In genomic region chr16:70677499-70678120, GRCh38 we compare ENCODE assay signal across 1 cellular context.
A peak's percentile ranks its signal among the peaks of the same experiment; 100 is the strongest.
TF ChIP-seq lines count a peak whose summit lies in the region.

No MANE protein-coding gene starts in this region.

TF ChIP-seq in HepG2, 621 proteins besides CTCF, POLR2A, EP300 and RAD21 (continued from another document):
- TF ChIP-seq, protein P1, sequence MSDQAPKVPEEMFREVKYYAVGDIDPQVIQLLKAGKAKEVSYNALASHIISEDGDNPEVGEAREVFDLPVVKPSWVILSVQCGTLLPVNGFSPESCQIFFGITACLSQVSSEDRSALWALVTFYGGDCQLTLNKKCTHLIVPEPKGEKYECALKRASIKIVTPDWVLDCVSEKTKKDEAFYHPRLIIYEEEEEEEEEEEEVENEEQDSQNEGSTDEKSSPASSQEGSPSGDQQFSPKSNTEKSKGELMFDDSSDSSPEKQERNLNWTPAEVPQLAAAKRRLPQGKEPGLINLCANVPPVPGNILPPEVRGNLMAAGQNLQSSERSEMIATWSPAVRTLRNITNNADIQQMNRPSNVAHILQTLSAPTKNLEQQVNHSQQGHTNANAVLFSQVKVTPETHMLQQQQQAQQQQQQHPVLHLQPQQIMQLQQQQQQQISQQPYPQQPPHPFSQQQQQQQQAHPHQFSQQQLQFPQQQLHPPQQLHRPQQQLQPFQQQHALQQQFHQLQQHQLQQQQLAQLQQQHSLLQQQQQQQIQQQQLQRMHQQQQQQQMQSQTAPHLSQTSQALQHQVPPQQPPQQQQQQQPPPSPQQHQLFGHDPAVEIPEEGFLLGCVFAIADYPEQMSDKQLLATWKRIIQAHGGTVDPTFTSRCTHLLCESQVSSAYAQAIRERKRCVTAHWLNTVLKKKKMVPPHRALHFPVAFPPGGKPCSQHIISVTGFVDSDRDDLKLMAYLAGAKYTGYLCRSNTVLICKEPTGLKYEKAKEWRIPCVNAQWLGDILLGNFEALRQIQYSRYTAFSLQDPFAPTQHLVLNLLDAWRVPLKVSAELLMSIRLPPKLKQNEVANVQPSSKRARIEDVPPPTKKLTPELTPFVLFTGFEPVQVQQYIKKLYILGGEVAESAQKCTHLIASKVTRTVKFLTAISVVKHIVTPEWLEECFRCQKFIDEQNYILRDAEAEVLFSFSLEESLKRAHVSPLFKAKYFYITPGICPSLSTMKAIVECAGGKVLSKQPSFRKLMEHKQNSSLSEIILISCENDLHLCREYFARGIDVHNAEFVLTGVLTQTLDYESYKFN (CRISPR knock-in tag; conservative IDR thresholded peaks at IDR 0.05) = no peak
- TF ChIP-seq HNRNPL (IDR thresholded peaks at IDR 0.05; ENCODE audit: low read depth, low read length) (0 out of 2 replicates have a peak, but pooled peaks have one; percentile 21), TARDBP (CRISPR knock-in tag; IDR thresholded peaks at IDR 0.05) (no peak), SIX1 (CRISPR knock-in tag; IDR thresholded peaks at IDR 0.05; ENCODE audit: borderline replicate concordance) (no peak), SNRNP70 (IDR thresholded peaks at IDR 0.05; ENCODE audit: low read depth, low read length) (no peak), HINFP (CRISPR knock-in tag; IDR thresholded peaks at IDR 0.05; ENCODE audit: low read depth) (no peak), ZNF24 (IDR thresholded peaks at IDR 0.05) (no peak), HNRNPUL1 (IDR thresholded peaks at IDR 0.05; ENCODE audit: low read depth, low read length) (no peak), MXD1 (CRISPR knock-in tag; IDR thresholded peaks at IDR 0.05) (0 out of 2 replicates have a peak, but pooled peaks have one; percentile 54), BCL6 (CRISPR knock-in tag; IDR thresholded peaks at IDR 0.05) (no peak), CHD4 (IDR thresholded peaks at IDR 0.05; ENCODE audit: borderline replicate concordance, low read length) (no peak), ZBTB46 (CRISPR knock-in tag; IDR thresholded peaks at IDR 0.05; ENCODE audit: borderline replicate concordance) (no peak), SYNCRIP (IDR thresholded peaks at IDR 0.05; ENCODE audit: insufficient read depth, low read depth, low read length) (no peak), MZF1 (CRISPR knock-in tag; IDR thresholded peaks at IDR 0.05; ENCODE audit: borderline replicate concordance) (no peak), TAF15 (IDR thresholded peaks at IDR 0.05; ENCODE audit: low read depth, low read length, poor library complexity, severe bottlenecking) (peak; percentile 43), ZNF775 (CRISPR knock-in tag; IDR thresholded peaks at IDR 0.05; ENCODE audit: borderline replicate concordance) (no peak), MAFK (conservative IDR thresholded peaks at IDR 0.05 in 1 of 2, IDR thresholded peaks at IDR 0.05 in 1 of 2; ENCODE audit: low read length in 2 of 2) (no peak)
- TF ChIP-seq, protein P2, sequence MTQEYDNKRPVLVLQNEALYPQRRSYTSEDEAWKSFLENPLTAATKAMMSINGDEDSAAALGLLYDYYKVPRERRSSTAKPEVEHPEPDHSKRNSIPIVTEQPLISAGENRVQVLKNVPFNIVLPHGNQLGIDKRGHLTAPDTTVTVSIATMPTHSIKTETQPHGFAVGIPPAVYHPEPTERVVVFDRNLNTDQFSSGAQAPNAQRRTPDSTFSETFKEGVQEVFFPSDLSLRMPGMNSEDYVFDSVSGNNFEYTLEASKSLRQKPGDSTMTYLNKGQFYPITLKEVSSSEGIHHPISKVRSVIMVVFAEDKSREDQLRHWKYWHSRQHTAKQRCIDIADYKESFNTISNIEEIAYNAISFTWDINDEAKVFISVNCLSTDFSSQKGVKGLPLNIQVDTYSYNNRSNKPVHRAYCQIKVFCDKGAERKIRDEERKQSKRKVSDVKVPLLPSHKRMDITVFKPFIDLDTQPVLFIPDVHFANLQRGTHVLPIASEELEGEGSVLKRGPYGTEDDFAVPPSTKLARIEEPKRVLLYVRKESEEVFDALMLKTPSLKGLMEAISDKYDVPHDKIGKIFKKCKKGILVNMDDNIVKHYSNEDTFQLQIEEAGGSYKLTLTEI (CRISPR knock-in tag; conservative IDR thresholded peaks at IDR 0.05) = no peak
